8 cellular contexts compared by ENCODE assay signal in genomic region chr17:35244345-35245195, GRCh38. TPM values are rescaled to one million over a fixed set of nuclear protein-coding genes. Genes with fewer than 3 reads are reported as not detected.
DNase-seq lines count a peak whose midpoint lies in the region; ATAC-seq and TF ChIP-seq lines count a peak whose summit lies in the region.

No MANE protein-coding gene starts in this region.

- CTCF ChIA-PET in activated B cell treated with CpG ODN at 0.5 μM for 24 hours (lab: Charles Lee) = interaction anchor here (1.3 kb wide), 1 partner anchor 290 kb away, joined by 3 read pairs; no protein-coding TSS in a partner anchor

- H3K36me3 ChIP-seq in lower lobe of right lung = peaks cover 13% of the 10 kb centered on the region

- TF ChIP-seq CTCF in activated B cell treated with CpG ODN at 0.5 μM for 24 hours (IDR thresholded peaks at IDR 0.05) = no peak
- no peak for TF ChIP-seq CTCF in lower lobe of right lung (IDR thresholded peaks at IDR 0.05)

- peak; percentile 26 for DNase-seq in HT-29 (ENCODE audit: low spot score)
- DNase-seq in activated B cell treated with CpG ODN at 0.5 μM for 24 hours = peak; percentile 52
- DNase-seq in central memory CD4-positive, alpha-beta T cell = peak; percentile 86
- DNase-seq in lower lobe of right lung = peak; percentile 87
- peak; percentile 70 for DNase-seq in stimulated activated CD8-positive, alpha-beta memory T cell treated with anti-CD3 and anti-CD28 coated beads, Interleukin-12 subunit alpha, Interleukin-12 subunit beta, amount 100 ng/mL, for 1 hour (ENCODE audit: low read depth)
- no peak for DNase-seq in NOMO-1 treated with DMSO at 0.1 percent for 48 hours (lab: John Stamatoyannopoulos, UW; ENCODE audit: unreplicated experiment)
- DNase-seq in DMS53 treated with DMSO at 0.1 percent for 48 hours (lab: John Stamatoyannopoulos, UW; ENCODE audit: unreplicated experiment) = no peak

- intact Hi-C loops in activated B cell treated with CpG ODN at 0.5 μM for 24 hours (cut with micrococcal nuclease) = loop anchor here (1.0 to 5.0 kb wide), 7 partner anchors 97 to 1703 kb away; partner anchors contain the start of genes AATF, AP2B1, C17orf50 and LIG3
- intact Hi-C loops in lower lobe of right lung (cut with DNase I) = no loop called here

- ATAC-seq in GM18867 (IDR thresholded peaks at IDR 0.05; ENCODE audit: unreplicated experiment) (peak; percentile 40), activated B cell treated with CpG ODN at 0.5 μM for 24 hours (ENCODE audit: low read depth) (peak; percentile 66), lower lobe of right lung (peak in 1 of 2 donors; percentile 33)

- H3K27me3 Mint-ChIP-seq in activated B cell treated with CpG ODN at 0.5 μM for 24 hours = no peaks in the 10 kb centered on the region

- H3K27ac ChIP-seq in lower lobe of right lung = peak overlapping the region; percentile 98

- H3K9me3 Mint-ChIP-seq in activated B cell treated with CpG ODN at 0.5 μM for 24 hours = no peaks in the 10 kb centered on the region

- H3K4me1 Mint-ChIP-seq in activated B cell treated with CpG ODN at 0.5 μM for 24 hours = peaks cover 25% of the 10 kb centered on the region

- H3K9me3 ChIP-seq in lower lobe of right lung = no peaks in the 10 kb centered on the region

- peaks cover 49% of the 10 kb centered on the region for H3K4me1 ChIP-seq in lower lobe of right lung

- no peaks in the 10 kb centered on the region for H3K27me3 ChIP-seq in lower lobe of right lung (ENCODE audit: low read depth)

- H3K36me3 Mint-ChIP-seq in activated B cell treated with CpG ODN at 0.5 μM for 24 hours (ENCODE audit: low read depth) = peaks cover 10% of the 10 kb centered on the region

- H3K27ac Mint-ChIP-seq in activated B cell treated with CpG ODN at 0.5 μM for 24 hours = peak overlapping the region; percentile 94

- peak overlapping the region; percentile 90 for H3K4me3 ChIP-seq in lower lobe of right lung

- POLR2A ChIA-PET in activated B cell treated with CpG ODN at 0.5 μM for 24 hours (lab: Charles Lee) = no interaction called here

- H3K4me3 Mint-ChIP-seq in activated B cell treated with CpG ODN at 0.5 μM for 24 hours = peak overlapping the region; percentile 97

RNA-seq across cellular contexts. Expression of gene SLFN5, which starts 1.7 kb away (rescaled TPM):
- total RNA-seq in HT-29 (2014; rRNA removed; shearing (Covaris generic)) = 2.0 and 3.8 TPM in 2 replicates
- total RNA-seq in activated B cell treated with CpG ODN at 0.5 μM for 24 hours = 15.2 and 15.3 TPM in 2 replicates
- total RNA-seq in lower lobe of right lung = 47.6 TPM

RNA-seq across cellular contexts. Expression of gene SLC35G3, which starts 50.4 kb away (rescaled TPM):
- total RNA-seq in HT-29 (2014; rRNA removed; shearing (Covaris generic)) = not detected in 2 replicates
- total RNA-seq in activated B cell treated with CpG ODN at 0.5 μM for 24 hours (0.10 and 0.16 TPM in 2 replicates), lower lobe of right lung (not detected)

Comparison
In these comparisons a context has a peak if more than half of its experiments do, and no peak if none do; other contexts are left out.
1. DNase-seq: peak in HT-29 (single experiment), activated B cell treated with CpG ODN at 0.5 μM for 24 hours (single experiment), central memory CD4-positive, alpha-beta T cell (single experiment), lower lobe of right lung (single experiment) and stimulated activated CD8-positive, alpha-beta memory T cell treated with anti-CD3 and anti-CD28 coated beads, Interleukin-12 subunit alpha, Interleukin-12 subunit beta, amount 100 ng/mL, for 1 hour (single experiment); none in NOMO-1 treated with DMSO at 0.1 percent for 48 hours (single experiment) and DMS53 treated with DMSO at 0.1 percent for 48 hours (single experiment).